20 cellular contexts compared by ENCODE assay signal in genomic region chr18:34548120-34548972, GRCh38.
DNase-seq lines count a peak whose midpoint lies in the region; ATAC-seq and TF ChIP-seq lines count a peak whose summit lies in the region.
"Had no signal": no experiment of that assay in that cellular context is flagged by ENCODE, and none has a peak within 500 bp of the region (broad histone marks: within the 10 kb centered on the region; RNA-seq: fewer than 3 reads in every experiment).

No MANE protein-coding gene starts in this region.

- no peaks in the 10 kb centered on the region for H3K9me3 ChIP-seq in HUES6 (ENCODE audit: control insufficient read depth, insufficient read depth, low read depth, low read length)
- H3K9me3 ChIP-seq in iPS-20b (ENCODE audit: insufficient read depth, low read depth, low read length) = no peaks in the 10 kb centered on the region
- H3K9me3 ChIP-seq in neural progenitor cell (ENCODE audit: low read depth) = no peaks in the 10 kb centered on the region
- H3K9me3 ChIP-seq: BLaER1 had no signal

- peaks cover 10% of the 10 kb centered on the region for H3K4me1 Mint-ChIP-seq in neural progenitor cell
- H3K4me1 Mint-ChIP-seq in stimulated activated naive B cell treated with anti-CD40 and anti-IgM and Interleukin-4, amounts not matched to agents 10 μg/mL and 1 μg/mL and 100 μg/mL, for 72 hours = no peaks in the 10 kb centered on the region
- H3K4me1 Mint-ChIP-seq: CD4-positive, alpha-beta memory T cell had no signal

- DNase-seq in dermis blood vessel endothelial cell (peak; percentile 6), neural progenitor cell (ENCODE audit: low spot score) (no peak)
- DNase-seq in stimulated activated naive B cell treated with anti-CD40 and anti-IgM and Interleukin-4, amounts not matched to agents 10 μg/mL and 1 μg/mL and 100 μg/mL, for 72 hours = no peak
- DNase-seq: CD4-positive, alpha-beta memory T cell; DMS53; HCEC 1CT; KG1; NCI-H1105 treated with DMSO at 0.1 percent for 48 hours; NCI-H1694; NCI-H2081 treated with DMSO at 0.1 percent for 48 hours; NCI-H748 treated with DMSO at 0.1 percent for 48 hours; NK-92 treated with Interleukin-12 subunit alpha and Interleukin-12 subunit beta, amount 100 ng/mL, for 24 hours had no signal

- peak overlapping the region; percentile 19 for H3K4me3 ChIP-seq in HUES6 (ENCODE audit: low read depth, low read length)
- peak overlapping the region; percentile 51 for H3K4me3 ChIP-seq in iPS-20b (ENCODE audit: low read length)
- no peak overlapping the region for H3K4me3 ChIP-seq in neural progenitor cell
- H3K4me3 ChIP-seq: BLaER1, SK-N-MC had no signal

- H3K4me2 ChIP-seq in neural progenitor cell = peak overlapping the region; percentile 35
- H3K4me2 ChIP-seq: BLaER1 had no signal

- no peaks in the 10 kb centered on the region for H3K36me3 Mint-ChIP-seq in neural progenitor cell
- no peaks in the 10 kb centered on the region for H3K36me3 Mint-ChIP-seq in stimulated activated naive B cell treated with anti-CD40 and anti-IgM and Interleukin-4, amounts not matched to agents 10 μg/mL and 1 μg/mL and 100 μg/mL, for 72 hours
- H3K36me3 Mint-ChIP-seq: CD4-positive, alpha-beta memory T cell had no signal

- H3K4me3 Mint-ChIP-seq in neural progenitor cell = no peak overlapping the region
- H3K4me3 Mint-ChIP-seq in stimulated activated naive B cell treated with anti-CD40 and anti-IgM and Interleukin-4, amounts not matched to agents 10 μg/mL and 1 μg/mL and 100 μg/mL, for 72 hours = no peak overlapping the region
- H3K4me3 Mint-ChIP-seq: CD4-positive, alpha-beta memory T cell had no signal

- H3K4me1 ChIP-seq in HUES6 (ENCODE audit: control insufficient read depth, insufficient read depth, low read length) = peaks cover 56% of the 10 kb centered on the region
- peaks cover 43% of the 10 kb centered on the region for H3K4me1 ChIP-seq in iPS-20b (ENCODE audit: insufficient read depth, low read length)
- peaks cover 14% of the 10 kb centered on the region for H3K4me1 ChIP-seq in neural progenitor cell
- H3K4me1 ChIP-seq: BLaER1 had no signal

- H3F3A ChIP-seq in neural progenitor cell (ENCODE audit: low read depth) = no peaks in the 10 kb centered on the region

- ATAC-seq in HG03469 (IDR thresholded peaks at IDR 0.05; ENCODE audit: unreplicated experiment) (no peak), HG02571 (IDR thresholded peaks at IDR 0.05; ENCODE audit: unreplicated experiment) (no peak), GM18858 (IDR thresholded peaks at IDR 0.05; ENCODE audit: unreplicated experiment) (no peak)
- no peak for ATAC-seq in stimulated activated naive B cell treated with anti-CD40 and anti-IgM and Interleukin-4, amounts not matched to agents 10 μg/mL and 1 μg/mL and 100 μg/mL, for 72 hours (replicated peaks)
- ATAC-seq: Right ventricle myocardium inferior had no signal

- no peaks in the 10 kb centered on the region for H3K79me2 ChIP-seq in neural progenitor cell (ENCODE audit: low read depth)

- no peak overlapping the region for H3K27ac Mint-ChIP-seq in neural progenitor cell
- H3K27ac Mint-ChIP-seq in stimulated activated naive B cell treated with anti-CD40 and anti-IgM and Interleukin-4, amounts not matched to agents 10 μg/mL and 1 μg/mL and 100 μg/mL, for 72 hours = no peak overlapping the region
- H3K27ac Mint-ChIP-seq: CD4-positive, alpha-beta memory T cell had no signal

- H3K27me3 Mint-ChIP-seq in neural progenitor cell (ENCODE audit: insufficient read depth, low read depth) = peaks cover 3% of the 10 kb centered on the region
- H3K27me3 Mint-ChIP-seq in stimulated activated naive B cell treated with anti-CD40 and anti-IgM and Interleukin-4, amounts not matched to agents 10 μg/mL and 1 μg/mL and 100 μg/mL, for 72 hours = no peaks in the 10 kb centered on the region
- H3K27me3 Mint-ChIP-seq: CD4-positive, alpha-beta memory T cell had no signal

- peak overlapping the region; percentile 14 for H2AFZ ChIP-seq in neural progenitor cell (replicated peaks)

- H3K27ac ChIP-seq in HUES6 (ENCODE audit: low read depth, low read length) (peak overlapping the region; percentile 72), iPS-20b (ENCODE audit: low read length) (peak overlapping the region; percentile 41), neural progenitor cell (no peak overlapping the region)
- H3K27ac ChIP-seq: BLaER1, SK-N-MC had no signal

- H3K36me3 ChIP-seq in HUES6 (ENCODE audit: control insufficient read depth, insufficient read depth, low read length) (no peaks in the 10 kb centered on the region), iPS-20b (ENCODE audit: insufficient read depth, low read depth, low read length) (no peaks in the 10 kb centered on the region), neural progenitor cell (no peaks in the 10 kb centered on the region)
- H3K36me3 ChIP-seq: BLaER1 had no signal

- H3K9me3 Mint-ChIP-seq in neural progenitor cell = no peaks in the 10 kb centered on the region
- H3K9me3 Mint-ChIP-seq in stimulated activated naive B cell treated with anti-CD40 and anti-IgM and Interleukin-4, amounts not matched to agents 10 μg/mL and 1 μg/mL and 100 μg/mL, for 72 hours = peaks cover 0 to 5% of the 10 kb centered on the region in 2 donors

- H3K27me3 ChIP-seq in HUES6 (ENCODE audit: control insufficient read depth, insufficient read depth, low read length) (no peaks in the 10 kb centered on the region), iPS-20b (ENCODE audit: insufficient read depth, low read length) (no peaks in the 10 kb centered on the region), neural progenitor cell (no peaks in the 10 kb centered on the region)
- H3K27me3 ChIP-seq: BLaER1 had no signal

- no peak for TF ChIP-seq CTCF in neural progenitor cell (IDR thresholded peaks at IDR 0.05)

- H3K9ac ChIP-seq in HUES6 (ENCODE audit: low read length) = no peak overlapping the region
- no peak overlapping the region for H3K9ac ChIP-seq in iPS-20b (ENCODE audit: low read depth, low read length)
- H3K9ac ChIP-seq in neural progenitor cell = no peak overlapping the region
- H3K9ac ChIP-seq: BLaER1 had no signal

- no peaks in the 10 kb centered on the region for H4K20me1 ChIP-seq in neural progenitor cell (ENCODE audit: low read depth)
- H4K20me1 ChIP-seq: BLaER1 had no signal
